In the genomic region with DNA sequence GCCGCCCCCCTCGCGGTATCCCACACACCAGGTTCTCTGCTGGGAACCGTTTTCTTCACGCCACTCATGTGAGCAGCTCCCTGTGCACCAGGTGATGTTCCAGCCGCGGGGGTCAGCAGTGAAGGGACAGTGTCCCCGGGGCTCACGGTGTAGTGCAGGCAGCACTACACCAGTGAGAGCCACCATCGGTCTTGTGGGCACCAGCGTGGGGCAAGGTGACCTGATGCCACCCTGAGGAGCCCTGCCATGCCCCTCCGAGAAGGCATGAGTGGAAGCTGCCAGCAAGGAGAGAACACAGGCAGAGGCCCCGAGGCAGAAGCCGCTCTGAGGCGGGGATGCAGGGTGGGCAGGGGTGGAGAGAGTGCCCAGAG, we compare ENCODE assay signal across 19 cellular contexts.
"Had no signal": no experiment of that assay in that cellular context is flagged by ENCODE, and none has a peak within 500 bp of the region (broad histone marks: within the 10 kb centered on the region; RNA-seq: fewer than 3 reads in every experiment).

No MANE protein-coding gene starts in this region.

- H3K9me3 ChIP-seq: mucosa of descending colon, prostate gland, right atrium auricular region, sigmoid colon, thoracic aorta, upper lobe of left lung, uterus had no signal

- H2AFZ ChIP-seq: neural progenitor cell had no signal

- ATAC-seq: left lobe of liver, mucosa of descending colon had no signal

- H3K4me2 ChIP-seq: neural progenitor cell had no signal

- H3K36me3 ChIP-seq: neural progenitor cell, prostate gland, right atrium auricular region, sigmoid colon, thoracic aorta, tibial nerve, upper lobe of left lung, uterus had no signal

- H3K9ac ChIP-seq: neural progenitor cell had no signal

- H3K27me3 ChIP-seq: right atrium auricular region, upper lobe of left lung, uterus had no signal

- H3K4me1 ChIP-seq: neural progenitor cell, prostate gland, right atrium auricular region, sigmoid colon, tibial nerve, uterus had no signal

- DNase-seq: hypothalamus; immature natural killer cell; mesenchymal stem cell; naive B cell; nucleus accumbens; sigmoid colon; stimulated activated CD4-positive, alpha-beta T cell treated with anti-CD3 and anti-CD28 coated beads, Interleukin-2, amount 100 ng/mL, for 24 hours; stimulated activated CD4-positive, alpha-beta T cell treated with anti-CD3 and anti-CD28 coated beads, Interleukin-4, amount 100 ng/mL, for 24 hours; uterus had no signal

- H3K27ac ChIP-seq: coronary artery, neural progenitor cell, prostate gland, right atrium auricular region, sigmoid colon, thoracic aorta, tibial nerve, upper lobe of left lung, uterus had no signal

- FAIRE-seq: frontal cortex had no signal

- H3K4me3 ChIP-seq: coronary artery, mucosa of descending colon, neural progenitor cell, prostate gland, right atrium auricular region, sigmoid colon, thoracic aorta, tibial nerve, upper lobe of left lung, uterus had no signal
